Comparison of ENCODE assay signal across 16 cellular contexts in the genomic region with DNA sequence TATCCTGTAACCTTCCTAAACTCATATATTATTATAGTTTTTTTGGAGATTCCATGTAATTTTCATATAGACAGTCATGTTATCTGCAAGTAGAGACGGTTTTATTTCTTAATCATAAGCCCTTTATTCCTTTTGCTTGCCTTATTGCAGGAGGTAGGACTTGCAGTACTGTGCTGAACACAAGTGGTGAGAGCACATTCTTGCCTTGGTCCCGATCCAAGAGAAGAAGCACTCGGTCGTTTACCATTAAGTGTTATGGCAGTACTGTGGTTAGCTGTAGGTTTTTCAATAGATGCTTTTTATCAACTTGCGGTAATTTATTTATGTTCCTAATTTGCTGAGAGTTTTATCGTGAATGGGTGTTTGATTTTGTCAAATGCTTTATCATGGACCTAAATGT.
"Had no signal": no experiment of that assay in that cellular context is flagged by ENCODE, and none has a peak within 500 bp of the region (broad histone marks: within the 10 kb centered on the region; RNA-seq: fewer than 3 reads in every experiment).

No MANE protein-coding gene starts in this region.

- H3K4me2 ChIP-seq: neural progenitor cell had no signal

- H3K4me1 Mint-ChIP-seq: activated CD4-positive, alpha-beta T cell treated with anti-CD3 and anti-CD28 coated beads, Interleukin-2, amount 10 ng/mL, durations not matched to agents 7 days and 5 days; activated naive CD8-positive, alpha-beta T cell treated with anti-CD3 and anti-CD28 coated beads, Interleukin-2, amount 10 ng/mL, durations not matched to agents 7 days and 5 days had no signal

- H3K27ac Mint-ChIP-seq: activated CD4-positive, alpha-beta T cell treated with anti-CD3 and anti-CD28 coated beads, Interleukin-2, amount 10 ng/mL, durations not matched to agents 7 days and 5 days; activated naive CD8-positive, alpha-beta T cell treated with anti-CD3 and anti-CD28 coated beads, Interleukin-2, amount 10 ng/mL, durations not matched to agents 7 days and 5 days; neural progenitor cell; stimulated activated naive CD8-positive, alpha-beta T cell treated with anti-CD3 and anti-CD28 coated beads, Interleukin-15, Interleukin-2, amounts not matched to agents 100 ng/mL and 50 ng/mL, for 24 hours had no signal

- H3K36me3 ChIP-seq: cardiac muscle cell, neural progenitor cell, ovary, right lobe of liver, suprapubic skin, upper lobe of left lung had no signal

- DNase-seq: activated CD4-positive, alpha-beta T cell treated with anti-CD3 and anti-CD28 coated beads, Interleukin-2, amount 10 ng/mL, durations not matched to agents 7 days and 5 days; activated CD4-positive, CD25-positive, alpha-beta regulatory T cell; activated naive CD4-positive, alpha-beta T cell; activated naive CD8-positive, alpha-beta T cell treated with anti-CD3 and anti-CD28 coated beads, Interleukin-2, amount 10 ng/mL, durations not matched to agents 7 days and 5 days; aorta; foreskin fibroblast; glutamatergic neuron; midbrain; ovary; right lobe of liver; upper lobe of left lung had no signal

- H3K9me3 ChIP-seq: ovary, right lobe of liver, suprapubic skin, upper lobe of left lung had no signal

- H3K27ac ChIP-seq: cardiac muscle cell, neural progenitor cell, ovary, right lobe of liver, suprapubic skin, upper lobe of left lung had no signal

- ATAC-seq: right lobe of liver had no signal

- H3K4me3 Mint-ChIP-seq: activated CD4-positive, alpha-beta T cell treated with anti-CD3 and anti-CD28 coated beads, Interleukin-2, amount 10 ng/mL, durations not matched to agents 7 days and 5 days; activated naive CD8-positive, alpha-beta T cell treated with anti-CD3 and anti-CD28 coated beads, Interleukin-2, amount 10 ng/mL, durations not matched to agents 7 days and 5 days; neural progenitor cell; stimulated activated naive CD8-positive, alpha-beta T cell treated with anti-CD3 and anti-CD28 coated beads, Interleukin-15, Interleukin-2, amounts not matched to agents 100 ng/mL and 50 ng/mL, for 24 hours had no signal

- H3K9ac ChIP-seq: neural progenitor cell had no signal

- H3K27me3 ChIP-seq: cardiac muscle cell, neural progenitor cell, ovary, right lobe of liver, suprapubic skin, upper lobe of left lung had no signal

- H3K4me1 ChIP-seq: neural progenitor cell, right lobe of liver, suprapubic skin, upper lobe of left lung had no signal

- H2AFZ ChIP-seq: neural progenitor cell had no signal

- H3K4me3 ChIP-seq: cardiac muscle cell, lung, neural progenitor cell, ovary, right lobe of liver, suprapubic skin, upper lobe of left lung had no signal

- H3K9me3 Mint-ChIP-seq: activated CD4-positive, alpha-beta T cell treated with anti-CD3 and anti-CD28 coated beads, Interleukin-2, amount 10 ng/mL, durations not matched to agents 7 days and 5 days; activated naive CD8-positive, alpha-beta T cell treated with anti-CD3 and anti-CD28 coated beads, Interleukin-2, amount 10 ng/mL, durations not matched to agents 7 days and 5 days; neural progenitor cell had no signal

- H3K36me3 Mint-ChIP-seq: activated naive CD8-positive, alpha-beta T cell treated with anti-CD3 and anti-CD28 coated beads, Interleukin-2, amount 10 ng/mL, durations not matched to agents 7 days and 5 days; neural progenitor cell had no signal
